In genomic region chr11:116984589-116984988, GRCh38 we compare ENCODE assay signal across 10 cellular contexts.
DNase-seq lines count a peak whose midpoint lies in the region; ATAC-seq, FAIRE-seq and TF ChIP-seq lines count a peak whose summit lies in the region.
"Had no signal": no experiment of that assay in that cellular context is flagged by ENCODE, and none has a peak within 500 bp of the region (broad histone marks: within the 10 kb centered on the region; RNA-seq: fewer than 3 reads in every experiment).

No MANE protein-coding gene starts in this region.

- no peaks in the 10 kb centered on the region for H3K9me3 Mint-ChIP-seq in natural killer cell treated with Interleukin-12 subunit alpha and Interleukin-12 subunit beta and Interleukin-15 and Interleukin-18, amount 100 ng/mL, for 72 hours

- H3K4me1 ChIP-seq in colonic mucosa (peaks cover 16% of the 10 kb centered on the region), kidney (ENCODE audit: control insufficient read depth in 1 of 2, insufficient read depth in 1 of 2, low read depth in 1 of 2, low read length in 2 of 2) (peaks cover 10 to 15% of the 10 kb centered on the region in 2 donors)

- H3K9me3 ChIP-seq in colonic mucosa (no peaks in the 10 kb centered on the region), kidney (ENCODE audit: control insufficient read depth in 1 of 2, low read length in 2 of 2) (no peaks in the 10 kb centered on the region)

- H3K27ac Mint-ChIP-seq in natural killer cell treated with Interleukin-12 subunit alpha and Interleukin-12 subunit beta and Interleukin-15 and Interleukin-18, amount 100 ng/mL, for 72 hours, result peak overlapping the region; percentile 91 to 96

- peak overlapping the region; percentile 93 for H3K4me3 Mint-ChIP-seq in natural killer cell treated with Interleukin-12 subunit alpha and Interleukin-12 subunit beta and Interleukin-15 and Interleukin-18, amount 100 ng/mL, for 72 hours

- H3K4me3 ChIP-seq in AG10803 (ENCODE audit: low read length), result peak overlapping the region; percentile 17; the same call in 1 of the 2 replicates
- H3K4me3 ChIP-seq in colonic mucosa, result no peak overlapping the region
- no peak overlapping the region for H3K4me3 ChIP-seq in kidney (ENCODE audit: low read length in 2 of 2)

- intact Hi-C loops in colonic mucosa (cut with DNase I) (no loop called here), kidney (cut with DNase I) (no loop called here)

- no peaks in the 10 kb centered on the region for H3K27me3 ChIP-seq in colonic mucosa

- DNase-seq in AG10803 (ENCODE audit: low read depth), result peak; percentile 99
- DNase-seq in MV-4-11 (lab: John Stamatoyannopoulos, UW), result peak; percentile 81
- DNase-seq in colonic mucosa, result no peak
- DNase-seq in natural killer cell treated with Interleukin-12 subunit alpha and Interleukin-12 subunit beta and Interleukin-15 and Interleukin-18, amount 100 ng/mL, for 72 hours (ENCODE audit: low spot score), result no peak
- DNase-seq in activated CD4-positive, CD25-positive, alpha-beta regulatory T cell treated with anti-CD3 and anti-CD28 coated beads, Interleukin-2, amount 50 U/mL, for 72 hours, result no peak
- DNase-seq in activated CD4-positive, alpha-beta T cell treated with anti-CD3 and anti-CD28 coated beads for 48 hours, result no peak
- no peak for DNase-seq in kidney
- DNase-seq in NCI-H1092 treated with DMSO at 0.1 percent for 48 hours (lab: John Stamatoyannopoulos, UW), result no peak
- DNase-seq: NCI-H510A had no signal

- no peaks in the 10 kb centered on the region for H3K27me3 Mint-ChIP-seq in natural killer cell treated with Interleukin-12 subunit alpha and Interleukin-12 subunit beta and Interleukin-15 and Interleukin-18, amount 100 ng/mL, for 72 hours

- ATAC-seq in natural killer cell treated with Interleukin-12 subunit alpha and Interleukin-12 subunit beta and Interleukin-15 and Interleukin-18, amount 100 ng/mL, for 72 hours, result peak in 1 of 2 donors; percentile 52

- H3K9ac ChIP-seq in colonic mucosa (ENCODE audit: low read depth in 2 of 2, low read length in 2 of 2), result no peak overlapping the region
- no peak overlapping the region for H3K9ac ChIP-seq in kidney (ENCODE audit: low read length in 2 of 2)

- TF ChIP-seq CTCF in AG10803 (conservative IDR thresholded peaks at IDR 0.05; ENCODE audit: low read length) (no peak), colonic mucosa (IDR thresholded peaks at IDR 0.05) (no peak), kidney (IDR thresholded peaks at IDR 0.05; ENCODE audit: borderline replicate concordance, extremely low read depth, insufficient read depth) (no peak)

- FAIRE-seq in kidney (lab: Jason Lieb, UNC), result no peak
- FAIRE-seq: islet of Langerhans had no signal

- H3K36me3 Mint-ChIP-seq in natural killer cell treated with Interleukin-12 subunit alpha and Interleukin-12 subunit beta and Interleukin-15 and Interleukin-18, amount 100 ng/mL, for 72 hours, result no peaks in the 10 kb centered on the region

- H3K27ac ChIP-seq in colonic mucosa, result peak overlapping the region; percentile 6
- peak overlapping the region in 1 of 2 donors; percentile 13 for H3K27ac ChIP-seq in kidney (ENCODE audit: low read depth in 2 of 2, low read length in 2 of 2)

- H3K4me1 Mint-ChIP-seq in natural killer cell treated with Interleukin-12 subunit alpha and Interleukin-12 subunit beta and Interleukin-15 and Interleukin-18, amount 100 ng/mL, for 72 hours (ENCODE audit: low read depth in 2 of 2), result peaks cover 70 to 77% of the 10 kb centered on the region in 2 donors

- H3K36me3 ChIP-seq in colonic mucosa (no peaks in the 10 kb centered on the region), kidney (ENCODE audit: control insufficient read depth in 1 of 2, insufficient read depth in 2 of 2, low read length in 2 of 2) (no peaks in the 10 kb centered on the region)

Comparison
In these comparisons a context has a peak if more than half of its experiments do, and no peak if none do; other contexts are left out.
1. DNase-seq: peak in AG10803 (single experiment) and MV-4-11 (single experiment); none in colonic mucosa (single experiment), natural killer cell treated with Interleukin-12 subunit alpha and Interleukin-12 subunit beta and Interleukin-15 and Interleukin-18, amount 100 ng/mL, for 72 hours (single experiment), activated CD4-positive, CD25-positive, alpha-beta regulatory T cell treated with anti-CD3 and anti-CD28 coated beads, Interleukin-2, amount 50 U/mL, for 72 hours (single experiment), activated CD4-positive, alpha-beta T cell treated with anti-CD3 and anti-CD28 coated beads for 48 hours (single experiment), kidney (single experiment) and NCI-H1092 treated with DMSO at 0.1 percent for 48 hours (single experiment).